In the genomic region with DNA sequence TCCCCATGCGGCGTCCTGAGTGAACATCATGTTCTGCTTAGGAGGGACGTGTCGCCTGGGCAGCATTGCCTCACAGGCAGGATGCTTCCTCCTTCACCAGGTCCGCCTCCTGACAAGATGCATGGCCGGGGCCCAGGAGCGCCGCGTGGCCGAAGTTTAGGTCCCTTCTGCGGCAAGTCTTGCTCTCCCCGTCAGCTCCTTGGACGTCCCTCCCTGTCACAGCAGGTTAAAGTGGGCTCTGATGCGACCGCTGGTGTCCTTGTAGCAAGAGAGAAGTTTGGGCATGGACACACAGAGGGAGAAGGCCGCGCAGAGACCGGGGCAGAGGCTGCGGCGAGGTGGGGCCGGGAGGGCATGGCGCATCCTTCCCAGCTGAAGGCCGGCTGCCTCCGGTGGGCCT, we compare ENCODE assay signal across 29 cellular contexts. TPM values are rescaled to one million over a fixed set of nuclear protein-coding genes. Genes with fewer than 3 reads are reported as not detected.
DNase-seq lines count a peak whose midpoint lies in the region.
"Had no signal": no experiment of that assay in that cellular context is flagged by ENCODE, and none has a peak within 500 bp of the region (broad histone marks: within the 10 kb centered on the region; RNA-seq: fewer than 3 reads in every experiment).

No MANE protein-coding gene starts in this region.

- no peak overlapping the region for H2AK5ac ChIP-seq in neuronal stem cell (ENCODE audit: low read depth, low read length)

- no peak overlapping the region for H3K27ac ChIP-seq in neuronal stem cell (replicated peaks; ENCODE audit: low read length)
- H3K27ac ChIP-seq: 22Rv1; A549; BLaER1; BLaER1 treated with 17β-estradiol and CSF1 and Interleukin-3, amounts not matched to agents 10 nM and 100 nM; C4-2B had no signal

- H3K27me3 ChIP-seq in neuronal stem cell (ENCODE audit: control insufficient read depth in 3 of 3, insufficient read depth in 3 of 3, low read depth in 1 of 3, low read length in 3 of 3) = peaks cover 0 to 40% (median 5%) of the 10 kb centered on the region in 3 experiments

- DNase-seq in neuronal stem cell (ENCODE audit: low spot score) = no peak
- no peak for DNase-seq in activated CD8-positive, alpha-beta memory T cell treated with anti-CD3 and anti-CD28 coated beads, Interleukin-2, amount 50 U/mL, for 4 hours
- DNase-seq: 8988T; ACHN; AML-193; BE2C; C1 segment of cervical spinal cord; Caco-2; Calu3; CD4-positive, alpha-beta memory T cell; CD4-positive, alpha-beta T cell; CD4-positive, CD25-positive, alpha-beta regulatory T cell; CD8-positive, alpha-beta memory T cell; COR-L47; DMS 273 treated with DMSO at 0.1 percent for 48 hours; DMS153; DMS53; DMS79; DMS79 treated with DMSO at 0.1 percent for 48 hours; DND-41; EL had no signal

- no peaks in the 10 kb centered on the region for H3K36me3 ChIP-seq in neuronal stem cell (replicated peaks in 1 of 2; ENCODE audit: control insufficient read depth in 2 of 2, insufficient read depth in 2 of 2, low read length in 2 of 2)
- H3K36me3 ChIP-seq: BE2C; BLaER1; BLaER1 treated with 17β-estradiol and CSF1 and Interleukin-3, amounts not matched to agents 10 nM and 100 nM had no signal

- H3K4ac ChIP-seq in neuronal stem cell (ENCODE audit: low read length) = no peak overlapping the region

- no peak overlapping the region for H2BK5ac ChIP-seq in neuronal stem cell (ENCODE audit: low read length)

- H3K9me3 ChIP-seq in neuronal stem cell (replicated peaks in 1 of 2; ENCODE audit: control insufficient read depth in 2 of 2, insufficient read depth in 1 of 2, low read depth in 1 of 2, low read length in 2 of 2) = peaks cover 0 to 10% of the 10 kb centered on the region in 2 donors
- H3K9me3 ChIP-seq: A549, BE2C, Caco-2 had no signal

- H3K9ac ChIP-seq in neuronal stem cell (ENCODE audit: low read depth, low read length, poor library complexity) = peak overlapping the region; percentile 50
- H3K9ac ChIP-seq: BLaER1; BLaER1 treated with 17β-estradiol and CSF1 and Interleukin-3, amounts not matched to agents 10 nM and 100 nM had no signal

- no peak overlapping the region for H4K91ac ChIP-seq in neuronal stem cell (ENCODE audit: low read depth, low read length, poor library complexity)

- no peak overlapping the region for H2BK12ac ChIP-seq in neuronal stem cell (ENCODE audit: low read length)

- H4K8ac ChIP-seq in neuronal stem cell (ENCODE audit: low read depth, low read length) = no peak overlapping the region

- no peak overlapping the region for H2AFZ ChIP-seq in neuronal stem cell (ENCODE audit: low read length)

- H2BK15ac ChIP-seq in neuronal stem cell (ENCODE audit: low read length) = no peak overlapping the region

- H3K23ac ChIP-seq in neuronal stem cell (ENCODE audit: low read depth, low read length, poor library complexity) = peak overlapping the region; percentile 49

- H3K4me1 ChIP-seq in neuronal stem cell (ENCODE audit: control insufficient read depth in 2 of 2, insufficient read depth in 1 of 2, low read depth in 1 of 2, low read length in 2 of 2) = peaks cover 0 to 13% of the 10 kb centered on the region in 2 donors
- H3K4me1 ChIP-seq: A549, BE2C, Caco-2 had no signal

- H3K18ac ChIP-seq in neuronal stem cell (ENCODE audit: low read length) = peak overlapping the region; percentile 18

- H2BK120ac ChIP-seq in neuronal stem cell (ENCODE audit: low read depth, low read length) = no peak overlapping the region

- H3K79me1 ChIP-seq in neuronal stem cell (ENCODE audit: low read depth, low read length) = no peaks in the 10 kb centered on the region

- no peak overlapping the region for H3K4me3 ChIP-seq in neuronal stem cell (ENCODE audit: low read length in 2 of 2)
- H3K4me3 ChIP-seq: A549; BLaER1; BLaER1 treated with 17β-estradiol and CSF1 and Interleukin-3, amounts not matched to agents 10 nM and 100 nM had no signal

- H3K4me2 ChIP-seq in neuronal stem cell (ENCODE audit: insufficient read depth, low read length, poor library complexity, severe bottlenecking) = no peak overlapping the region
- H3K4me2 ChIP-seq: A549; BLaER1; BLaER1 treated with 17β-estradiol and CSF1 and Interleukin-3, amounts not matched to agents 10 nM and 100 nM had no signal

- WGBS in neuronal stem cell (ENCODE audit: extremely low coverage in 2 of 2, insufficient read length in 2 of 2, insufficient replicate concordance in 1 of 2), 2 donors = no CpG with 5 or more reads among the region's 24 CpGs

- H3K14ac ChIP-seq in neuronal stem cell (ENCODE audit: low read length) = peak overlapping the region; percentile 85

RNA-seq across cellular contexts. Expression of a gene that starts 9.4 kb away (rescaled TPM):
- polyA plus RNA-seq in neuronal stem cell (2013, experiment 1 of 2) = 0.13 TPM
- polyA plus RNA-seq in neuronal stem cell (2013, experiment 2 of 2) = 0.14 TPM
- polyA plus RNA-seq: AG04450; BJ; CD14-positive monocyte; CD8-positive, alpha-beta memory T cell had no signal
